Comparison of ENCODE assay signal across 20 cellular contexts in genomic region chr3:195052939-195053338, GRCh38.
"Had no signal": no experiment of that assay in that cellular context is flagged by ENCODE, and none has a peak within 500 bp of the region (broad histone marks: within the 10 kb centered on the region; RNA-seq: fewer than 3 reads in every experiment).

No MANE protein-coding gene starts in this region.

- H3K4me2 ChIP-seq: neural progenitor cell had no signal

- DNase-seq: effector memory CD4-positive, alpha-beta T cell; esophagus squamous epithelium; foreskin fibroblast; left colon; mesenchymal stem cell; midbrain; occipital lobe; pancreas; right cardiac atrium; small intestine; stimulated activated CD4-positive, alpha-beta T cell treated with anti-CD3 and anti-CD28 coated beads, Interleukin-12 subunit alpha, Interleukin-12 subunit beta, amount 100 ng/mL, for 4 hours; stimulated activated naive CD4-positive, alpha-beta T cell treated with Interleukin-2 at 50 U/mL for 16 hours; thyroid gland had no signal

- H3K9ac ChIP-seq: neural progenitor cell had no signal

- H3K4me3 ChIP-seq: esophagus squamous epithelium, gastroesophageal sphincter, lung, neural progenitor cell, pancreas, suprapubic skin, thyroid gland had no signal

- H3K36me3 ChIP-seq: esophagus squamous epithelium, gastroesophageal sphincter, neural progenitor cell, pancreas, suprapubic skin, thyroid gland had no signal

- ATAC-seq: gastroesophageal sphincter; left colon; left ventricle myocardium superior; natural killer cell treated with Interleukin-12 subunit alpha and Interleukin-12 subunit beta and Interleukin-15 and Interleukin-18, amount 100 ng/mL, for 72 hours; pancreas; right cardiac atrium had no signal

- H3K9me3 ChIP-seq: esophagus squamous epithelium, pancreas, suprapubic skin, thyroid gland had no signal

- H3K4me1 ChIP-seq: esophagus squamous epithelium, gastroesophageal sphincter, neural progenitor cell, pancreas, suprapubic skin, thyroid gland had no signal

- H3K27ac ChIP-seq: esophagus squamous epithelium, gastroesophageal sphincter, neural progenitor cell, pancreas, suprapubic skin, thyroid gland had no signal

- H3K27me3 ChIP-seq: esophagus squamous epithelium, gastroesophageal sphincter, neural progenitor cell, pancreas, suprapubic skin, thyroid gland had no signal

- H2AFZ ChIP-seq: neural progenitor cell had no signal

- FAIRE-seq: pancreas, small intestine, urothelium cell line had no signal
